9 cellular contexts compared by ENCODE assay signal in the genomic region with DNA sequence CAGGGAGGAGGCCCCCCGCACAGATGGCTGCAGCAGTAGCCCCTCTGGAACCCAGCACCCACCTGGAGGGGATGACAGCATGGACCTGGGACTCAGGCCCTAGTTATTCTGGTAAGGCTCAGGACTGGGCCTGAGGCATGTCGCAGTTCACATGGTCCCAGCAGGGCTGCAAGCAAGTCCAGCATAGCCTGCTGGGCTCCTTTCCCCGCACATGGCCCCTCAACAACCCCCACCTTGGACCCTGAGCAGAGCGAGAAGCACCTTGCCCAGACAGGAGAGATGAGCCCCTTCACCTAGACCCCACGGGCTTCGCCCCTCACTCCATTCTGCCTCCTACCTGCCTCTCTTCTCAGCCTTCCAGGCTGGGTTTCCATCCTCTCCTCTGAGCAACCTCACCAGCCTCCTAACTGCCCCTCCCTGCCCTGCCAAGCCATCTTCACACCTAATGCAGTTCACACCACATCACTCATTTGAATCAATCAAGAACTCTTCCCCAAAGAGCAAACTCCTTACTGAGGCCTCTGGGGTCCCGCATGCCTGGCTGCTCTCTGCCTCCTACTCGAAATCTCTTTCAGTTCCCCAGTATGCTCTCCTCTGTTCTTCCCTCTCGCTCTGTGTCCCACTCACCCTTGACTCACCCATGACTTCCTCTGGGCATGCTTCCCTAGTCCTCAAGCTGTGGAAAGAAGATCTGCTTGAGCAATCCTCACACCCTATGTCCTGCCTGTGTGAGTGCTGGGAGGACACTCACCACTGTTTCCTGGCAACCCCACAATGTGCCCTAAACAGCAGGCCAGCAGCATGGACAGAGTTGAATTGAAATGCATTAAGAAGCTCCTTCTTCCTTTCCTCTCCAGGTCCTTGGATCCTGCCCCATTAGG. TPM values are rescaled to one million over a fixed set of nuclear protein-coding genes. Genes with fewer than 3 reads are reported as not detected.
DNase-seq lines count a peak whose midpoint lies in the region; ATAC-seq, FAIRE-seq and TF ChIP-seq lines count a peak whose summit lies in the region.
"Had no signal": no experiment of that assay in that cellular context is flagged by ENCODE, and none has a peak within 500 bp of the region (broad histone marks: within the 10 kb centered on the region; RNA-seq: fewer than 3 reads in every experiment).

No MANE protein-coding gene starts in this region.

- H3K4ac ChIP-seq in neuronal stem cell (ENCODE audit: low read length) = no peak overlapping the region

- peak overlapping the region; percentile 3 for H2AK5ac ChIP-seq in neuronal stem cell (ENCODE audit: low read depth, low read length)

- CTCF ChIA-PET in A549 (lab: Yijun Ruan, JAX) = interaction anchor here (0.6 to 1.4 kb wide), 4 partner anchors 18 to 1360 kb away, joined by 3 to 4 read pairs (median 3); no protein-coding TSS in a partner anchor

- no peak overlapping the region for H4K8ac ChIP-seq in neuronal stem cell (ENCODE audit: low read depth, low read length)

- no peak for TF ChIP-seq POLR2A in A549 (IDR thresholded peaks at IDR 0.05; ENCODE audit: low read length)

- POLR2A ChIA-PET in A549 (lab: Yijun Ruan, JAX) = no interaction called here

- H3K23ac ChIP-seq in neuronal stem cell (ENCODE audit: low read depth, low read length, poor library complexity) = no peak overlapping the region

- H3K27ac ChIP-seq in A549 (no peak overlapping the region), fibroblast of lung (ENCODE audit: insufficient read depth, low read length) (peak overlapping the region; percentile 83), neuronal stem cell (replicated peaks; ENCODE audit: low read length) (no peak overlapping the region)

- no peak overlapping the region for H2BK15ac ChIP-seq in neuronal stem cell (ENCODE audit: low read length)

- no peak for TF ChIP-seq RAD21 in A549 (conservative IDR thresholded peaks at IDR 0.05 in 1 of 2, IDR thresholded peaks at IDR 0.05 in 1 of 2)

- TF ChIP-seq CTCF in A549 (IDR thresholded peaks at IDR 0.05) (no peak), fibroblast of lung (conservative IDR thresholded peaks at IDR 0.05 in 1 of 2, IDR thresholded peaks at IDR 0.05 in 1 of 2; ENCODE audit: low read depth in 1 of 2, low read length in 2 of 2) (no peak)

- H3K4me3 ChIP-seq in A549 (no peak overlapping the region), fibroblast of lung (replicated peaks in 1 of 4; ENCODE audit: control extremely low read depth in 1 of 4, insufficient read depth in 1 of 4, low read depth in 3 of 4, low read length in 4 of 4) (no peak overlapping the region), neuronal stem cell (ENCODE audit: low read length in 2 of 2) (no peak overlapping the region), H7 (ENCODE audit: insufficient read depth, low read depth, low read length) (no peak overlapping the region)

- no peak overlapping the region for H3K4me2 ChIP-seq in A549
- H3K4me2 ChIP-seq in fibroblast of lung (ENCODE audit: extremely low read depth, insufficient read depth, low read length) = peak overlapping the region; percentile 73
- H3K4me2 ChIP-seq in neuronal stem cell (ENCODE audit: insufficient read depth, low read length, poor library complexity, severe bottlenecking) = no peak overlapping the region

- no peak for TF ChIP-seq EP300 in A549 (IDR thresholded peaks at IDR 0.05)

- no peak overlapping the region for H2BK120ac ChIP-seq in neuronal stem cell (ENCODE audit: low read depth, low read length)

- H3K9ac ChIP-seq in fibroblast of lung (ENCODE audit: insufficient read depth, low read length) = peak overlapping the region; percentile 44
- no peak overlapping the region for H3K9ac ChIP-seq in neuronal stem cell (ENCODE audit: low read depth, low read length, poor library complexity)

- no peaks in the 10 kb centered on the region for H4K20me1 ChIP-seq in fibroblast of lung (ENCODE audit: control insufficient read depth, extremely low read depth, insufficient read depth, low read length)

- FAIRE-seq in A549 (lab: Jason Lieb, UNC) = no peak
- FAIRE-seq: colon had no signal

- no peak overlapping the region for H4K91ac ChIP-seq in neuronal stem cell (ENCODE audit: low read depth, low read length, poor library complexity)

- no peaks in the 10 kb centered on the region for H3K79me1 ChIP-seq in neuronal stem cell (ENCODE audit: low read depth, low read length)

- H3K27me3 ChIP-seq in fibroblast of lung (ENCODE audit: control insufficient read depth, insufficient read depth, low read length) (no peaks in the 10 kb centered on the region), neuronal stem cell (ENCODE audit: control insufficient read depth in 3 of 3, insufficient read depth in 3 of 3, low read depth in 1 of 3, low read length in 3 of 3) (no peaks in the 10 kb centered on the region), H7 (ENCODE audit: control insufficient read depth, insufficient read depth, low read length) (no peaks in the 10 kb centered on the region)

- ATAC-seq in A549 (peak; percentile 72 to 81), GM21737 (IDR thresholded peaks at IDR 0.05; ENCODE audit: unreplicated experiment) (peak; percentile 52), GM18517 (IDR thresholded peaks at IDR 0.05; ENCODE audit: unreplicated experiment) (no peak), GM18907 (IDR thresholded peaks at IDR 0.05; ENCODE audit: unreplicated experiment) (no peak)

- WGBS in A549 (ENCODE audit: missing lambda C conversion rate) = 82% methylated on average over 9 of the region's 9 CpGs
- no CpG with 5 or more reads among the region's 9 CpGs for WGBS in neuronal stem cell (ENCODE audit: extremely low coverage in 2 of 2, insufficient read length in 2 of 2, insufficient replicate concordance in 1 of 2), 2 donors

- peak overlapping the region; percentile 1 for H3K14ac ChIP-seq in neuronal stem cell (ENCODE audit: low read length)

- DNase-seq in A549 (ENCODE audit: low read depth in 1 of 2, low spot score in 1 of 2) (peak in 1 of 2 experiments; percentile 64), SKM-1 (lab: John Stamatoyannopoulos, UW; ENCODE audit: unreplicated experiment) (peak; percentile 87), fibroblast of lung (ENCODE audit: low read depth in 2 of 2) (peak; percentile 95 to 99), neuronal stem cell (ENCODE audit: low spot score) (no peak), H7 (no peak)

- no peaks in the 10 kb centered on the region for H3K79me2 ChIP-seq in fibroblast of lung (ENCODE audit: control insufficient read depth, insufficient read depth, low read length)

- H3K36me3 ChIP-seq in fibroblast of lung (ENCODE audit: control insufficient read depth, insufficient read depth, low read length) (no peaks in the 10 kb centered on the region), neuronal stem cell (replicated peaks in 1 of 2; ENCODE audit: control insufficient read depth in 2 of 2, insufficient read depth in 2 of 2, low read length in 2 of 2) (no peaks in the 10 kb centered on the region), H7 (replicated peaks; ENCODE audit: control insufficient read depth, insufficient read depth, low read length) (no peaks in the 10 kb centered on the region)

- no peak overlapping the region for H2BK12ac ChIP-seq in neuronal stem cell (ENCODE audit: low read length)

- no peak overlapping the region for H2BK5ac ChIP-seq in neuronal stem cell (ENCODE audit: low read length)

- H3K4me1 ChIP-seq in A549 (0 out of 3 replicates have a peak, but pooled peaks cover 3% of the 10 kb centered on the region), fibroblast of lung (ENCODE audit: control insufficient read depth, extremely low read depth, insufficient read depth, low read length) (peaks cover 6% of the 10 kb centered on the region), neuronal stem cell (ENCODE audit: control insufficient read depth in 2 of 2, insufficient read depth in 1 of 2, low read depth in 1 of 2, low read length in 2 of 2) (peaks cover 6 to 14% of the 10 kb centered on the region in 2 donors)

- H3K9me3 ChIP-seq in A549 (no peaks in the 10 kb centered on the region), fibroblast of lung (ENCODE audit: control insufficient read depth, insufficient read depth, low read depth, low read length) (no peaks in the 10 kb centered on the region), neuronal stem cell (replicated peaks in 1 of 2; ENCODE audit: control insufficient read depth in 2 of 2, insufficient read depth in 1 of 2, low read depth in 1 of 2, low read length in 2 of 2) (no peaks in the 10 kb centered on the region)

- H2AFZ ChIP-seq in fibroblast of lung (ENCODE audit: low read length) (peak overlapping the region; percentile 58), neuronal stem cell (ENCODE audit: low read length) (peak overlapping the region; percentile 83)

- H3K18ac ChIP-seq in neuronal stem cell (ENCODE audit: low read length) = peak overlapping the region; percentile 70

RNA-seq across cellular contexts. Expression of a gene that starts 9.4 kb away (rescaled TPM):
- polyA plus RNA-seq in A549 (2011; rRNA removed) = 0.81 and 0.95 TPM in 2 replicates
- 1.1 and 1.3 TPM in 2 replicates for polyA plus RNA-seq in A549 (2012; cell fraction: cytosol; rRNA removed)
- 1.7 and 1.9 TPM in 2 replicates for polyA plus RNA-seq in A549 (2012; cell fraction: nucleus; rRNA removed)
- polyA plus RNA-seq in A549 (2017; fragmentation: RNase III; extraction: RNeasy Plus Mini Kit Qiagen cat#74134 plus additional on column Dnase treatment) = 0.46 to 0.69 TPM (median 0.58 TPM) in 3 replicates
- 1.9 and 3.7 TPM in 2 replicates for polyA minus RNA-seq in A549 (2011; rRNA and poly(A)+ RNA removed)
- total RNA-seq in fibroblast of lung = 12.3 and 43.6 TPM in 2 replicates
- 4.0 and 6.0 TPM in 2 replicates for polyA plus RNA-seq in fibroblast of lung
- polyA plus RNA-seq in fibroblast of lung (2012) = 4.1 and 6.1 TPM in 2 replicates
- polyA minus RNA-seq in fibroblast of lung (ENCODE audit: low replicate concordance) = 5.5 and 22.1 TPM in 2 replicates
- 3.3 TPM for polyA plus RNA-seq in neuronal stem cell (2013, experiment 1 of 2)
- polyA plus RNA-seq in neuronal stem cell (2013, experiment 2 of 2) = 3.7 TPM
- 27.5 and 38.7 TPM in 2 replicates for total RNA-seq in H7 (2014; rRNA removed; shearing (Covaris generic))

RNA-seq across cellular contexts. Expression of a gene that starts 32.3 kb away (rescaled TPM):
- polyA plus RNA-seq in A549 (2011; rRNA removed) = 42.0 and 43.9 TPM in 2 replicates
- 29.1 and 35.5 TPM in 2 replicates for polyA plus RNA-seq in A549 (2012; cell fraction: cytosol; rRNA removed)
- 23.0 and 23.9 TPM in 2 replicates for polyA plus RNA-seq in A549 (2012; cell fraction: nucleus; rRNA removed)
- polyA plus RNA-seq in A549 (2017; fragmentation: RNase III; extraction: RNeasy Plus Mini Kit Qiagen cat#74134 plus additional on column Dnase treatment) = 33.4 to 35.0 TPM (median 34.0 TPM) in 3 replicates
- polyA minus RNA-seq in A549 (2011; rRNA and poly(A)+ RNA removed) = 42.2 and 58.6 TPM in 2 replicates
- 48.9 and 50.6 TPM in 2 replicates for total RNA-seq in fibroblast of lung
- 42.2 and 49.8 TPM in 2 replicates for polyA plus RNA-seq in fibroblast of lung
- 32.2 and 43.3 TPM in 2 replicates for polyA plus RNA-seq in fibroblast of lung (2012)
- 32.5 and 74.8 TPM in 2 replicates for polyA minus RNA-seq in fibroblast of lung (ENCODE audit: low replicate concordance)
- 48.8 TPM for polyA plus RNA-seq in neuronal stem cell (2013, experiment 1 of 2)
- polyA plus RNA-seq in neuronal stem cell (2013, experiment 2 of 2) = 47.3 TPM
- 83.0 and 95.3 TPM in 2 replicates for total RNA-seq in H7 (2014; rRNA removed; shearing (Covaris generic))

RNA-seq across cellular contexts. Expression of a gene that starts 51.5 kb away (rescaled TPM):
- polyA plus RNA-seq in A549 (2011; rRNA removed) = 38.9 and 42.4 TPM in 2 replicates
- polyA plus RNA-seq in A549 (2012; cell fraction: cytosol; rRNA removed) = 55.9 and 59.1 TPM in 2 replicates
- 15.9 and 18.0 TPM in 2 replicates for polyA plus RNA-seq in A549 (2012; cell fraction: nucleus; rRNA removed)
- 38.5 to 41.0 TPM (median 39.5 TPM) in 3 replicates for polyA plus RNA-seq in A549 (2017; fragmentation: RNase III; extraction: RNeasy Plus Mini Kit Qiagen cat#74134 plus additional on column Dnase treatment)
- 10.2 and 14.0 TPM in 2 replicates for polyA minus RNA-seq in A549 (2011; rRNA and poly(A)+ RNA removed)
- 28.4 and 37.5 TPM in 2 replicates for total RNA-seq in fibroblast of lung
- 25.7 and 38.8 TPM in 2 replicates for polyA plus RNA-seq in fibroblast of lung
- polyA plus RNA-seq in fibroblast of lung (2012) = 18.2 and 34.5 TPM in 2 replicates
- 4.7 and 19.3 TPM in 2 replicates for polyA minus RNA-seq in fibroblast of lung (ENCODE audit: low replicate concordance)
- 53.8 TPM for polyA plus RNA-seq in neuronal stem cell (2013, experiment 1 of 2)
- 52.0 TPM for polyA plus RNA-seq in neuronal stem cell (2013, experiment 2 of 2)
- total RNA-seq in H7 (2014; rRNA removed; shearing (Covaris generic)) = 99.0 and 107 TPM in 2 replicates

Comparison
In these comparisons a context has a peak if more than half of its experiments do, and no peak if none do; other contexts are left out.
1. ATAC-seq: peak in A549 (2 of 2) and GM21737 (single experiment); none in GM18517 (single experiment) and GM18907 (single experiment).
2. DNase-seq: peak in SKM-1 (single experiment) and fibroblast of lung (2 of 2); none in neuronal stem cell (single experiment) and H7 (single experiment).